ENCODE assay signal across 1 cellular context in genomic region chr12:122265931-122266771, GRCh38.
TF ChIP-seq lines count a peak whose summit lies in the region.

VPS33A (minus strand) TSS chr12:122266494; CDS start chr12:122266408, 86 bp downstream.

TF ChIP-seq in H1, 55 proteins besides CTCF, POLR2A, EP300 and RAD21 (continued from another document):
- no peak for TF ChIP-seq BRCA1 (IDR thresholded peaks at IDR 0.05; ENCODE audit: low read depth, low read length)
- TF ChIP-seq CBX8 (IDR thresholded peaks at IDR 0.05; ENCODE audit: borderline replicate concordance, low read depth, low read length): no peak
- TF ChIP-seq, protein P1, sequence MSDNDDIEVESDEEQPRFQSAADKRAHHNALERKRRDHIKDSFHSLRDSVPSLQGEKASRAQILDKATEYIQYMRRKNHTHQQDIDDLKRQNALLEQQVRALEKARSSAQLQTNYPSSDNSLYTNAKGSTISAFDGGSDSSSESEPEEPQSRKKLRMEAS (IDR thresholded peaks at IDR 0.05): peak; percentile 96
- TF ChIP-seq RBBP5 (IDR thresholded peaks at IDR 0.05; ENCODE audit: borderline replicate concordance, low read depth, low read length): peak; percentile 70; the same call in 1 of the 2 replicates
- TF ChIP-seq YY1 (IDR thresholded peaks at IDR 0.05; ENCODE audit: low read depth, low read length): peak; percentile 93
- peak; percentile 58 for TF ChIP-seq ASH2L (IDR thresholded peaks at IDR 0.05; ENCODE audit: low read length)
- TF ChIP-seq HDAC6 (IDR thresholded peaks at IDR 0.05; ENCODE audit: low read depth, low read length): no peak
- TF ChIP-seq NANOG (IDR thresholded peaks at IDR 0.05; ENCODE audit: insufficient read depth, low read depth, low read length, poor library complexity, severe bottlenecking): peak; percentile 78
- TF ChIP-seq KDM1A (IDR thresholded peaks at IDR 0.05; ENCODE audit: borderline replicate concordance, low read length): no peak
- TF ChIP-seq GTF2F1 (IDR thresholded peaks at IDR 0.05; ENCODE audit: borderline replicate concordance, low read depth, low read length): peak; percentile 95
- TF ChIP-seq KDM4A (IDR thresholded peaks at IDR 0.05; ENCODE audit: low read depth, low read length, severe bottlenecking): peak; percentile 56
- TF ChIP-seq SIN3A (conservative IDR thresholded peaks at IDR 0.05 in 1 of 2, IDR thresholded peaks at IDR 0.05 in 1 of 2; ENCODE audit: low read depth in 1 of 2, low read length in 2 of 2): peak; percentile 99 to 100
- TF ChIP-seq HDAC2 (IDR thresholded peaks at IDR 0.05; ENCODE audit: borderline replicate concordance in 1 of 2, low read depth in 2 of 2, low read length in 2 of 2): peak in 1 of 2 experiments; percentile 99; a peak in 2 of 4 replicates
- TF ChIP-seq CREB1 (IDR thresholded peaks at IDR 0.05): peak; percentile 79
- no peak for TF ChIP-seq TEAD4 (IDR thresholded peaks at IDR 0.05; ENCODE audit: low read depth, low read length)
- peak; percentile 95 for TF ChIP-seq KDM5A (IDR thresholded peaks at IDR 0.05; ENCODE audit: low read length)
- TF ChIP-seq SRF (IDR thresholded peaks at IDR 0.05; ENCODE audit: low read depth, low read length): no peak
- no peak for TF ChIP-seq SUZ12 (IDR thresholded peaks at IDR 0.05; ENCODE audit: low read length)
- TF ChIP-seq TAF1 (IDR thresholded peaks at IDR 0.05; ENCODE audit: low read depth, low read length): peak; percentile 86
- no peak for TF ChIP-seq MAFK (IDR thresholded peaks at IDR 0.05; ENCODE audit: low read depth, low read length)
- TF ChIP-seq BCL11A (IDR thresholded peaks at IDR 0.05; ENCODE audit: low read depth in 2 of 2, low read length in 2 of 2): no peak
- no peak for TF ChIP-seq CHD1 (IDR thresholded peaks at IDR 0.05; ENCODE audit: low read depth, low read length)
- peak; percentile 99 for TF ChIP-seq SP4 (IDR thresholded peaks at IDR 0.05; ENCODE audit: low read length)
- peak; percentile 25; the same call in 1 of the 2 replicates for TF ChIP-seq NRF1 (IDR thresholded peaks at IDR 0.05; ENCODE audit: low read depth, low read length)
- TF ChIP-seq TBP (IDR thresholded peaks at IDR 0.05; ENCODE audit: low read depth, low read length): peak; percentile 82
- TF ChIP-seq POLR2AphosphoS5 (IDR thresholded peaks at IDR 0.05; ENCODE audit: low read depth, low read length): peak; percentile 99
- TF ChIP-seq BACH1 (IDR thresholded peaks at IDR 0.05; ENCODE audit: low read length): no peak
